ENCODE assay signal across 1 cellular context in genomic region chr10:79347226-79347893, GRCh38.
TF ChIP-seq lines count a peak whose summit lies in the region.

TSS of gene PPIF (plus strand) at chr10:79347469. CDS start at chr10:79347549, 80 bp downstream.

TF ChIP-seq in HepG2, 621 proteins besides CTCF, POLR2A, EP300 and RAD21 (continued from another document and continues in another):
- TF ChIP-seq ZNF564 (CRISPR knock-in tag; IDR thresholded peaks at IDR 0.05) (no peak; the same call in 1 of the 2 replicates), ZSCAN31 (CRISPR knock-in tag; IDR thresholded peaks at IDR 0.05; ENCODE audit: low read depth) (peak; percentile 75), RBM39 (IDR thresholded peaks at IDR 0.05; ENCODE audit: low read depth, low read length, poor library complexity, severe bottlenecking) (peak; percentile 61), ATF7-NPFF (CRISPR knock-in tag; IDR thresholded peaks at IDR 0.05; ENCODE audit: low read depth) (peak; percentile 88), CHD2 (IDR thresholded peaks at IDR 0.05; ENCODE audit: low read depth, low read length) (no peak), YY1 (IDR thresholded peaks at IDR 0.05; ENCODE audit: insufficient read depth, insufficient replicate concordance, low read depth, low read length) (peak; percentile 71), ZFP90 (CRISPR knock-in tag; IDR thresholded peaks at IDR 0.05; ENCODE audit: borderline replicate concordance) (peak; percentile 52; the same call in 1 of the 2 replicates), POGK (CRISPR knock-in tag; conservative IDR thresholded peaks at IDR 0.05) (peak; percentile 51), ZNF354B (CRISPR knock-in tag; IDR thresholded peaks at IDR 0.05) (0 out of 2 replicates have a peak, but pooled peaks have one; percentile 36), GATAD2A (CRISPR knock-in tag; IDR thresholded peaks at IDR 0.05) (0 out of 2 replicates have a peak, but pooled peaks have one; percentile 27), SPEN (CRISPR knock-in tag; IDR thresholded peaks at IDR 0.05; ENCODE audit: low read depth) (peak; percentile 59), ZNF138 (CRISPR knock-in tag; IDR thresholded peaks at IDR 0.05; ENCODE audit: low read depth) (peak; percentile 66; the same call in 1 of the 2 replicates), ZFP41 (CRISPR knock-in tag; IDR thresholded peaks at IDR 0.05; ENCODE audit: borderline replicate concordance) (no peak), SP2 (CRISPR knock-in tag; IDR thresholded peaks at IDR 0.05) (peak; percentile 66), ZNF777 (CRISPR knock-in tag; IDR thresholded peaks at IDR 0.05) (peak; percentile 75), ZNF770 (CRISPR knock-in tag; IDR thresholded peaks at IDR 0.05) (peak; percentile 55), ZNF607 (CRISPR knock-in tag; IDR thresholded peaks at IDR 0.05; ENCODE audit: borderline replicate concordance) (peak; percentile 81), HNRNPUL1 (IDR thresholded peaks at IDR 0.05; ENCODE audit: low read depth, low read length) (no peak), MIXL1 (CRISPR knock-in tag; IDR thresholded peaks at IDR 0.05) (0 out of 2 replicates have a peak, but pooled peaks have one; percentile 15), PPARG (CRISPR knock-in tag; conservative IDR thresholded peaks at IDR 0.05) (0 out of 2 replicates have a peak, but pooled peaks have one; percentile 9), MAFF (IDR thresholded peaks at IDR 0.05; ENCODE audit: low read depth, low read length) (no peak), CBFB (CRISPR knock-in tag; IDR thresholded peaks at IDR 0.05) (0 out of 2 replicates have a peak, but pooled peaks have one; percentile 27), THYN1 (CRISPR knock-in tag; IDR thresholded peaks at IDR 0.05; ENCODE audit: borderline replicate concordance, low read depth) (no peak), ZNF567 (CRISPR knock-in tag; IDR thresholded peaks at IDR 0.05; ENCODE audit: borderline replicate concordance) (no peak), ZNF382 (CRISPR knock-in tag; IDR thresholded peaks at IDR 0.05; ENCODE audit: borderline replicate concordance) (no peak), PLRG1 (conservative IDR thresholded peaks at IDR 0.05) (no peak), ZBTB44 (CRISPR knock-in tag; IDR thresholded peaks at IDR 0.05) (no peak), ZNF800 (CRISPR knock-in tag; IDR thresholded peaks at IDR 0.05) (0 out of 2 replicates have a peak, but pooled peaks have one; percentile 3), FLYWCH1 (CRISPR knock-in tag; IDR thresholded peaks at IDR 0.05) (peak; percentile 91; the same call in 1 of the 2 replicates), ZNF33B (CRISPR knock-in tag; IDR thresholded peaks at IDR 0.05) (no peak; the same call in 1 of the 2 replicates), EHMT2 (IDR thresholded peaks at IDR 0.05; ENCODE audit: borderline replicate concordance, low read depth, low read length) (no peak), ZNF205 (CRISPR knock-in tag; IDR thresholded peaks at IDR 0.05) (no peak), ZNF720 (CRISPR knock-in tag; IDR thresholded peaks at IDR 0.05) (no peak), SNAPC5 (CRISPR knock-in tag; IDR thresholded peaks at IDR 0.05; ENCODE audit: borderline replicate concordance) (no peak; the same call in 1 of the 2 replicates), SRF (IDR thresholded peaks at IDR 0.05; ENCODE audit: low read depth, low read length) (0 out of 2 replicates have a peak, but pooled peaks have one; percentile 31), AKAP8 (CRISPR knock-in tag; IDR thresholded peaks at IDR 0.05) (no peak), KLF6 (CRISPR knock-in tag; IDR thresholded peaks at IDR 0.05) (0 out of 2 replicates have a peak, but pooled peaks have one; percentile 12), ISX (CRISPR knock-in tag; conservative IDR thresholded peaks at IDR 0.05) (peak; percentile 59; the same call in 1 of the 2 replicates), HMG20B (CRISPR knock-in tag; conservative IDR thresholded peaks at IDR 0.05) (peak; percentile 18; the same call in 1 of the 2 replicates), HNRNPL (IDR thresholded peaks at IDR 0.05; ENCODE audit: low read depth, low read length) (no peak)
- TF ChIP-seq, protein P1, sequence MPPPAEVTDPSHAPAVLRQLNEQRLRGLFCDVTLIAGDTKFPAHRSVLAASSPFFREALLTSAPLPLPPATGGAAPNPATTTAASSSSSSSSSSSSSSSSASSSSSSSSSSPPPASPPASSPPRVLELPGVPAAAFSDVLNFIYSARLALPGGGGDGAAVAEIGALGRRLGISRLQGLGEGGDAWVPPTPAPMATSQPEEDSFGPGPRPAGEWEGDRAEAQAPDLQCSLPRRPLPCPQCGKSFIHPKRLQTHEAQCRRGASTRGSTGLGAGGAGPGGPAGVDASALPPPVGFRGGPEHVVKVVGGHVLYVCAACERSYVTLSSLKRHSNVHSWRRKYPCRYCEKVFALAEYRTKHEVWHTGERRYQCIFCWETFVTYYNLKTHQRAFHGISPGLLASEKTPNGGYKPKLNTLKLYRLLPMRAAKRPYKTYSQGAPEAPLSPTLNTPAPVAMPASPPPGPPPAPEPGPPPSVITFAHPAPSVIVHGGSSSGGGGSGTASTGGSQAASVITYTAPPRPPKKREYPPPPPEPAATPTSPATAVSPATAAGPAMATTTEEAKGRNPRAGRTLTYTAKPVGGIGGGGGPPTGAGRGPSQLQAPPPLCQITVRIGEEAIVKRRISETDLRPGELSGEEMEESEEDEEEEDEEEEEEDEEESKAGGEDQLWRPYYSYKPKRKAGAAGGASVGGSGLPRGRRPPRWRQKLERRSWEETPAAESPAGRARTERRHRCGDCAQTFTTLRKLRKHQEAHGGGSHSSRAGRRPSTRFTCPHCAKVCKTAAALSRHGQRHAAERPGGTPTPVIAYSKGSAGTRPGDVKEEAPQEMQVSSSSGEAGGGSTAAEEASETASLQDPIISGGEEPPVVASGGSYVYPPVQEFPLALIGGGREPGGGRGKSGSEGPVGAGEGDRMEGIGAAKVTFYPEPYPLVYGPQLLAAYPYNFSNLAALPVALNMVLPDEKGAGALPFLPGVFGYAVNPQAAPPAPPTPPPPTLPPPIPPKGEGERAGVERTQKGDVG (CRISPR knock-in tag; IDR thresholded peaks at IDR 0.05; ENCODE audit: borderline replicate concordance): no peak
- TF ChIP-seq, protein P2, sequence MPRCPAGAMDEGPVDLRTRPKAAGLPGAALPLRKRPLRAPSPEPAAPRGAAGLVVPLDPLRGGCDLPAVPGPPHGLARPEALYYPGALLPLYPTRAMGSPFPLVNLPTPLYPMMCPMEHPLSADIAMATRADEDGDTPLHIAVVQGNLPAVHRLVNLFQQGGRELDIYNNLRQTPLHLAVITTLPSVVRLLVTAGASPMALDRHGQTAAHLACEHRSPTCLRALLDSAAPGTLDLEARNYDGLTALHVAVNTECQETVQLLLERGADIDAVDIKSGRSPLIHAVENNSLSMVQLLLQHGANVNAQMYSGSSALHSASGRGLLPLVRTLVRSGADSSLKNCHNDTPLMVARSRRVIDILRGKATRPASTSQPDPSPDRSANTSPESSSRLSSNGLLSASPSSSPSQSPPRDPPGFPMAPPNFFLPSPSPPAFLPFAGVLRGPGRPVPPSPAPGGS (CRISPR knock-in tag; IDR thresholded peaks at IDR 0.05): peak; percentile 76; the same call in 1 of the 2 replicates
- TF ChIP-seq, protein P3, sequence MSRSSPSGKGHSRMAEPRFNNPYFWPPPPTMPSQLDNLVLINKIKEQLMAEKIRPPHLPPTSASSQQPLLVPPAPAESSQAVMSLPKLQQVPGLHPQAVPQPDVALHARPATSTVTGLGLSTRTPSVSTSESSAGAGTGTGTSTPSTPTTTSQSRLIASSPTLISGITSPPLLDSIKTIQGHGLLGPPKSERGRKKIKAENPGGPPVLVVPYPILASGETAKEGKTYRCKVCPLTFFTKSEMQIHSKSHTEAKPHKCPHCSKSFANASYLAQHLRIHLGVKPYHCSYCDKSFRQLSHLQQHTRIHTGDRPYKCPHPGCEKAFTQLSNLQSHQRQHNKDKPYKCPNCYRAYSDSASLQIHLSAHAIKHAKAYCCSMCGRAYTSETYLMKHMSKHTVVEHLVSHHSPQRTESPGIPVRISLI (CRISPR knock-in tag; IDR thresholded peaks at IDR 0.05; ENCODE audit: borderline replicate concordance): no peak
- TF ChIP-seq, protein P4, sequence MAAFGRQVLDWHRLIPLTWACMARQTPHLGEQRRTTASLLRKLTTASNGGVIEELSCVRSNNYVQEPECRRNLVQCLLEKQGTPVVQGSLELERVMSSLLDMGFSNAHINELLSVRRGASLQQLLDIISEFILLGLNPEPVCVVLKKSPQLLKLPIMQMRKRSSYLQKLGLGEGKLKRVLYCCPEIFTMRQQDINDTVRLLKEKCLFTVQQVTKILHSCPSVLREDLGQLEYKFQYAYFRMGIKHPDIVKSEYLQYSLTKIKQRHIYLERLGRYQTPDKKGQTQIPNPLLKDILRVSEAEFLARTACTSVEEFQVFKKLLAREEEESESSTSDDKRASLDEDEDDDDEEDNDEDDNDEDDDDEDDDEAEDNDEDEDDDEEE (CRISPR knock-in tag; IDR thresholded peaks at IDR 0.05): 0 out of 2 replicates have a peak, but pooled peaks have one; percentile 44
- TF ChIP-seq, protein P5, sequence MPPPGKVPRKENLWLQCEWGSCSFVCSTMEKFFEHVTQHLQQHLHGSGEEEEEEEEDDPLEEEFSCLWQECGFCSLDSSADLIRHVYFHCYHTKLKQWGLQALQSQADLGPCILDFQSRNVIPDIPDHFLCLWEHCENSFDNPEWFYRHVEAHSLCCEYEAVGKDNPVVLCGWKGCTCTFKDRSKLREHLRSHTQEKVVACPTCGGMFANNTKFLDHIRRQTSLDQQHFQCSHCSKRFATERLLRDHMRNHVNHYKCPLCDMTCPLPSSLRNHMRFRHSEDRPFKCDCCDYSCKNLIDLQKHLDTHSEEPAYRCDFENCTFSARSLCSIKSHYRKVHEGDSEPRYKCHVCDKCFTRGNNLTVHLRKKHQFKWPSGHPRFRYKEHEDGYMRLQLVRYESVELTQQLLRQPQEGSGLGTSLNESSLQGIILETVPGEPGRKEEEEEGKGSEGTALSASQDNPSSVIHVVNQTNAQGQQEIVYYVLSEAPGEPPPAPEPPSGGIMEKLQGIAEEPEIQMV (CRISPR knock-in tag; IDR thresholded peaks at IDR 0.05; ENCODE audit: low read depth): peak; percentile 80
- TF ChIP-seq, protein P6, sequence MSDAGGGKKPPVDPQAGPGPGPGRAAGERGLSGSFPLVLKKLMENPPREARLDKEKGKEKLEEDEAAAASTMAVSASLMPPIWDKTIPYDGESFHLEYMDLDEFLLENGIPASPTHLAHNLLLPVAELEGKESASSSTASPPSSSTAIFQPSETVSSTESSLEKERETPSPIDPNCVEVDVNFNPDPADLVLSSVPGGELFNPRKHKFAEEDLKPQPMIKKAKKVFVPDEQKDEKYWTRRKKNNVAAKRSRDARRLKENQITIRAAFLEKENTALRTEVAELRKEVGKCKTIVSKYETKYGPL (CRISPR knock-in tag; IDR thresholded peaks at IDR 0.05): 0 out of 2 replicates have a peak, but pooled peaks have one; percentile 24
